ENCODE assay signal across 15 cellular contexts in genomic region chr10:132670546-132670945, GRCh38.
A peak's percentile ranks its signal among the peaks of the same experiment; 100 is the strongest.
DNase-seq lines count a peak whose midpoint lies in the region; ATAC-seq and TF ChIP-seq lines count a peak whose summit lies in the region.
"Had no signal": no experiment of that assay in that cellular context is flagged by ENCODE, and none has a peak within 500 bp of the region (broad histone marks: within the 10 kb centered on the region; RNA-seq: fewer than 3 reads in every experiment).

No MANE protein-coding gene starts in this region.

- no peaks in the 10 kb centered on the region for H3K9me3 ChIP-seq in osteoblast (ENCODE audit: low read depth, low read length)
- H3K9me3 ChIP-seq: BLaER1 had no signal

- TF ChIP-seq CTCF in activated B cell treated with CpG ODN at 0.5 μM for 24 hours (IDR thresholded peaks at IDR 0.05): no peak
- TF ChIP-seq CTCF in osteoblast (IDR thresholded peaks at IDR 0.05; ENCODE audit: extremely low read depth, low read depth, low read length): no peak
- no peak for TF ChIP-seq CTCF in GM10248 (IDR thresholded peaks at IDR 0.05; ENCODE audit: control extremely low read depth, extremely low read depth, low read depth, missing control alignments)

- no peak overlapping the region for H2AFZ ChIP-seq in osteoblast (ENCODE audit: low read length)

- H3K27me3 ChIP-seq in osteoblast (ENCODE audit: insufficient read depth, low read length): no peaks in the 10 kb centered on the region
- H3K27me3 ChIP-seq: BLaER1 had no signal

- no peak overlapping the region for H3K4me2 ChIP-seq in osteoblast (ENCODE audit: insufficient read depth, low read length)

- no peak overlapping the region for H3K27ac Mint-ChIP-seq in activated B cell treated with CpG ODN at 0.5 μM for 24 hours

- H3K27ac ChIP-seq in osteoblast (ENCODE audit: low read depth, low read length): no peak overlapping the region
- H3K27ac ChIP-seq: 22Rv1, BLaER1 had no signal

- H3K36me3 ChIP-seq in osteoblast (ENCODE audit: insufficient read depth, low read length): no peaks in the 10 kb centered on the region

- H3K9me3 Mint-ChIP-seq in activated B cell treated with CpG ODN at 0.5 μM for 24 hours: no peaks in the 10 kb centered on the region

- ATAC-seq in activated CD4-positive, CD25-positive, alpha-beta regulatory T cell treated with anti-CD3 and anti-CD28 coated beads, Interleukin-2, amount 50 U/mL, for 24 hours: no peak
- no peak for ATAC-seq in activated B cell treated with CpG ODN at 0.5 μM for 24 hours (ENCODE audit: low read depth)
- no peak for ATAC-seq in HG02884 (IDR thresholded peaks at IDR 0.05; ENCODE audit: unreplicated experiment)
- ATAC-seq: PC-3 had no signal

- no peak overlapping the region for H3K4me3 Mint-ChIP-seq in activated B cell treated with CpG ODN at 0.5 μM for 24 hours

- peaks cover 33% of the 10 kb centered on the region for H3K4me1 ChIP-seq in osteoblast (ENCODE audit: insufficient read depth, low read length)

- peak; percentile 15 for DNase-seq in activated CD4-positive, CD25-positive, alpha-beta regulatory T cell treated with anti-CD3 and anti-CD28 coated beads, Interleukin-2, amount 50 U/mL, for 72 hours
- DNase-seq in ELR (ENCODE audit: low read depth): peak; percentile 10
- peak; percentile 5 for DNase-seq in activated B cell treated with CpG ODN at 0.5 μM for 24 hours
- peak; percentile 81 for DNase-seq in osteoblast (ENCODE audit: insufficient read length, low spot score, missing footprints)
- DNase-seq in GM10248 (ENCODE audit: extremely low spot score): no peak
- no peak for DNase-seq in NCI-H2029 treated with DMSO at 0.1 percent for 48 hours (lab: John Stamatoyannopoulos, UW)
- DNase-seq: NCI-H1436 treated with DMSO at 0.1 percent for 48 hours, NCI-H226, NCI-H526 treated with DMSO at 0.1 percent for 48 hours, PC-3 had no signal

- no peak overlapping the region for H3K4me3 ChIP-seq in osteoblast (ENCODE audit: insufficient read depth, low read length)
- H3K4me3 ChIP-seq: BLaER1, K562 had no signal

- CTCF ChIA-PET in activated B cell treated with CpG ODN at 0.5 μM for 24 hours (lab: Charles Lee) (no interaction called here), GM10248 (lab: Yijun Ruan, JAX) (interaction anchor here (1.0 kb wide), 1 partner anchor 16 kb away, joined by 3 read pairs; no protein-coding TSS in a partner anchor)

- no peaks in the 10 kb centered on the region for H4K20me1 ChIP-seq in osteoblast (ENCODE audit: insufficient read depth, low read length)

- H3K36me3 Mint-ChIP-seq in activated B cell treated with CpG ODN at 0.5 μM for 24 hours (ENCODE audit: low read depth): peaks cover 34% of the 10 kb centered on the region

- H3K79me2 ChIP-seq in osteoblast (ENCODE audit: insufficient read depth, low read length): peaks cover 13% of the 10 kb centered on the region

- no peaks in the 10 kb centered on the region for H3K27me3 Mint-ChIP-seq in activated B cell treated with CpG ODN at 0.5 μM for 24 hours

- intact Hi-C loops in activated B cell treated with CpG ODN at 0.5 μM for 24 hours (cut with micrococcal nuclease): no loop called here

- POLR2A ChIA-PET in activated B cell treated with CpG ODN at 0.5 μM for 24 hours (lab: Charles Lee): no interaction called here
- POLR2A ChIA-PET in GM10248 (lab: Yijun Ruan, JAX): no interaction called here

- H3K4me1 Mint-ChIP-seq in activated B cell treated with CpG ODN at 0.5 μM for 24 hours: peaks cover 4% of the 10 kb centered on the region

Comparison
In these comparisons a context has a peak if more than half of its experiments do, and no peak if none do; other contexts are left out.
1. DNase-seq: peak in activated CD4-positive, CD25-positive, alpha-beta regulatory T cell treated with anti-CD3 and anti-CD28 coated beads, Interleukin-2, amount 50 U/mL, for 72 hours (single experiment), ELR (single experiment), activated B cell treated with CpG ODN at 0.5 μM for 24 hours (single experiment) and osteoblast (single experiment); none in GM10248 (single experiment) and NCI-H2029 treated with DMSO at 0.1 percent for 48 hours (single experiment).